1 cellular context compared by ENCODE assay signal in genomic region chr17:81331527-81332043, GRCh38.
A peak's percentile ranks its signal among the peaks of the same experiment; 100 is the strongest.
TF ChIP-seq lines count a peak whose summit lies in the region.

No MANE protein-coding gene starts in this region.

TF ChIP-seq in SK-N-SH, 30 proteins besides CTCF, POLR2A, EP300 and RAD21 (continued from another document):
- TF ChIP-seq REST (IDR thresholded peaks at IDR 0.05; ENCODE audit: low read depth, low read length) (no peak), MEF2A (IDR thresholded peaks at IDR 0.05; ENCODE audit: borderline replicate concordance, low read depth) (no peak), TAF1 (IDR thresholded peaks at IDR 0.05; ENCODE audit: borderline replicate concordance, low read depth, low read length) (no peak), SIN3A (IDR thresholded peaks at IDR 0.05; ENCODE audit: borderline replicate concordance, low read depth, low read length) (no peak), RXRA (IDR thresholded peaks at IDR 0.05; ENCODE audit: borderline replicate concordance, low read depth) (no peak), FOSL2 (IDR thresholded peaks at IDR 0.05; ENCODE audit: borderline replicate concordance, low read depth) (no peak), ELF1 (IDR thresholded peaks at IDR 0.05) (no peak), PBX3 (IDR thresholded peaks at IDR 0.05) (no peak), GABPA (IDR thresholded peaks at IDR 0.05; ENCODE audit: low read depth) (no peak), FOXJ3 (CRISPR knock-in tag; IDR thresholded peaks at IDR 0.05) (peak; percentile 96), MAX (IDR thresholded peaks at IDR 0.05; ENCODE audit: low read depth) (no peak), YY1 (IDR thresholded peaks at IDR 0.05; ENCODE audit: low read depth) (no peak), NRF1 (IDR thresholded peaks at IDR 0.05; ENCODE audit: low read depth, low read length) (peak; percentile 41; the same call in 1 of the 2 replicates), MXI1 (IDR thresholded peaks at IDR 0.05; ENCODE audit: low read depth, low read length) (peak; percentile 84), JUND (IDR thresholded peaks at IDR 0.05) (no peak), USF1 (IDR thresholded peaks at IDR 0.05; ENCODE audit: borderline replicate concordance, low read depth) (no peak), RFX5 (IDR thresholded peaks at IDR 0.05; ENCODE audit: low read length) (0 out of 2 replicates have a peak, but pooled peaks have one; percentile 16), NFIC (IDR thresholded peaks at IDR 0.05; ENCODE audit: borderline replicate concordance) (no peak), GATA2 (CRISPR knock-in tag; IDR thresholded peaks at IDR 0.05) (peak; percentile 93), TCF12 (IDR thresholded peaks at IDR 0.05) (no peak)
